ENCODE assay signal across 2 cellular contexts in the genomic region with DNA sequence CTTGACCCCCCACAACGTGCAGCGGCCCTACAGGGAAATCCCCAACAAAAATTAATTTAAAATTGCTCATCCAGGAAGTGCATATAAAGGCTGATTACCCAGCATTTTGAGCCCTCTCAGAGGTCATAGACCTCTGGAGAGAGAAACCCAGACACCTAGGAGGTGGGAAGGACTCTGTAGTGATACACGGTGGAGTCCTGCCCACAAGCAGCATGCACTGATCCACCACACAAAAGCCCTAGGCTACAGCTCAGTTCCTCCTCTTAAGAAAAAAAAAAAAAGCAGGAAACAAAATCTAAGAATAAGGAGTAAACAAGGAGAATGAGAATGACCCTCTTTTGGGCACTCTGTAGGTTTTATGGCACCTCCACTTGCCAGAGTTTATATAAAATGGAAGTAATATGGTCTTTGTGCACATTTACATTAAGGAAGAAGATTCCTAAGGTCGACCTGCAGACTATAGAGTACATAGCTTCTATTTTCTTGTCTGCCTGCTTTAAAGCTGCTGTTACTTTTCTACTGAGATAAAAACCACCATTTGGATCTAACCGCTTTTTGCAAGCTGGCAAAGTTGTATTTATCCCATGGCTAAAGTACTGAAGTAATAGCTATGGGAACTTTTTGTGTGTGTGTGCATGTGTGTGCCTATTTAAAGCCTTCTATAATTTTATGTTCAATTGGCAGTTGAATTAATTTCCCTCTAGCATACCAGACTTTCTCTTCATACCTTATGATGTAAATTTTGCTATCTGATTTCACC.
TF ChIP-seq lines count a peak whose summit lies in the region.

No MANE protein-coding gene starts in this region.

TF ChIP-seq in GM23338, 12 proteins besides CTCF, POLR2A, EP300 and RAD21:
- no peak for TF ChIP-seq ZNF114 (CRISPR knock-in tag; IDR thresholded peaks at IDR 0.05)
- no peak for TF ChIP-seq NANOG (IDR thresholded peaks at IDR 0.05; ENCODE audit: borderline replicate concordance)

TF ChIP-seq in H1, 55 proteins besides CTCF, POLR2A, EP300 and RAD21:
- TF ChIP-seq ASH2L (IDR thresholded peaks at IDR 0.05; ENCODE audit: low read length): no peak
- TF ChIP-seq BCL11A (IDR thresholded peaks at IDR 0.05; ENCODE audit: low read depth in 2 of 2, low read length in 2 of 2): no peak
- no peak for TF ChIP-seq TAF1 (IDR thresholded peaks at IDR 0.05; ENCODE audit: low read depth, low read length)
- TF ChIP-seq POLR2AphosphoS5 (IDR thresholded peaks at IDR 0.05; ENCODE audit: low read depth, low read length): no peak
